ENCODE assay signal across 1 cellular context in the genomic region with DNA sequence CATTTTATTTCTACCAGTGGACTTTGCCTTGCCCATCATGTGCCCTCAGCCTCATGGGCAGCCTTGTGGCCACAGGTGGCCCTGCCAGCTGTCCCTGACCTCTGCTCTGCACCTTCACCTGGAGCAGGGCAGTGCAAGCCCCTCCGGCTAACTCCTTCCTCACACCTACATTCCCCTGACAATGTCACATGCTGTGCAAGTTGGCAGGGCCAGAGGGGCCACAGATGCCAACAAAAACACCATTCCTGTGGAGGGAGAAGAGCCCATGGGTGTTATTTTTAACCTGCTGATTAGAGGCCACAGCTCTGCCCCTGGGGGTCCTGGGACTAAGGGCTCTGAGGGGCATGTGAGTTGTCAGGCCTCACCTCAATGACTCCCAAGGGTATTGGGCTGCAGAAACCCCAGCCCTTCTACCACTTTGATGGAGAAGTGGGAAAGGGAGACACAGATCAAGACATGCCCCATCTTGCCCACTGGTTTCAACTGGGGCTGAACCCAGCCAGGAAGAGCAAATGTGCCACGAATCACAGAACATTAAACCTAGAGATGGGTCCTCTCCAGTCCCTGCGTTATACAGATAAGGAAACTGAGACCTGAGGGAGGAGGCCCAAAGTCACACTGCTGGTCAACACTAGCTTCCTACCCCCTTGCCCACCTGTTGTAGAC.
TF ChIP-seq lines count a peak whose summit lies in the region.

No MANE protein-coding gene starts in this region.

TF ChIP-seq in H1, 55 proteins besides CTCF, POLR2A, EP300 and RAD21:
- TF ChIP-seq SUZ12 (IDR thresholded peaks at IDR 0.05; ENCODE audit: low read length) = no peak
- no peak for TF ChIP-seq POU5F1 (IDR thresholded peaks at IDR 0.05; ENCODE audit: low read depth, low read length)
- no peak for TF ChIP-seq RBBP5 (IDR thresholded peaks at IDR 0.05; ENCODE audit: borderline replicate concordance, low read depth, low read length)
- no peak for TF ChIP-seq SIRT6 (IDR thresholded peaks at IDR 0.05; ENCODE audit: low read length)
- no peak for TF ChIP-seq CEBPB (IDR thresholded peaks at IDR 0.05; ENCODE audit: low read depth, low read length)
- TF ChIP-seq FOSL1 (IDR thresholded peaks at IDR 0.05; ENCODE audit: insufficient read depth, low read depth, low read length) = no peak
